In genomic region chr3:134992180-134992579, GRCh38 we compare ENCODE assay signal across 14 cellular contexts.
"Had no signal": no experiment of that assay in that cellular context is flagged by ENCODE, and none has a peak within 500 bp of the region (broad histone marks: within the 10 kb centered on the region; RNA-seq: fewer than 3 reads in every experiment).

No MANE protein-coding gene starts in this region.

- H3K4me3 ChIP-seq: cardiac muscle cell, esophagus squamous epithelium, pancreas, sigmoid colon, tibial artery, vagina had no signal

- DNase-seq: activated CD4-positive, alpha-beta T cell treated with anti-CD3 and anti-CD28 coated beads for 1 hour; activated CD4-positive, alpha-beta T cell treated with anti-CD3 and anti-CD28 coated beads, Interleukin-2, amount 50 U/mL, for 48 hours; effector memory CD8-positive, alpha-beta T cell; esophagus squamous epithelium; mesendoderm; naive thymus-derived CD4-positive, alpha-beta T cell; pancreas; sigmoid colon; stimulated activated naive B cell treated with anti-CD40 and anti-IgM and Interleukin-4, amounts not matched to agents 10 μg/mL and 1 μg/mL and 100 μg/mL, for 72 hours; tibial artery had no signal

- H3K27ac ChIP-seq: cardiac muscle cell, esophagus squamous epithelium, neutrophil, pancreas, tibial artery, vagina, VCaP had no signal

- H3K4me1 ChIP-seq: esophagus squamous epithelium, pancreas, tibial artery, vagina had no signal

- H3K36me3 ChIP-seq: cardiac muscle cell, esophagus squamous epithelium, neutrophil, pancreas, sigmoid colon, tibial artery, vagina had no signal

- H3K27me3 ChIP-seq: cardiac muscle cell, esophagus squamous epithelium, neutrophil, pancreas, sigmoid colon, tibial artery, vagina had no signal

- ATAC-seq: effector memory CD8-positive, alpha-beta T cell; naive thymus-derived CD4-positive, alpha-beta T cell; pancreas; stimulated activated naive B cell treated with anti-CD40 and anti-IgM and Interleukin-4, amounts not matched to agents 10 μg/mL and 1 μg/mL and 100 μg/mL, for 72 hours had no signal

- H3K9me3 ChIP-seq: esophagus squamous epithelium, neutrophil, pancreas, sigmoid colon, tibial artery, vagina had no signal
